Comparison of ENCODE assay signal across 14 cellular contexts in genomic region chr10:48700493-48700892, GRCh38.
"Had no signal": no experiment of that assay in that cellular context is flagged by ENCODE, and none has a peak within 500 bp of the region (broad histone marks: within the 10 kb centered on the region; RNA-seq: fewer than 3 reads in every experiment).

No MANE protein-coding gene starts in this region.

- H3K4me1 Mint-ChIP-seq: activated CD4-positive, alpha-beta memory T cell treated with anti-CD3 and anti-CD28 coated beads, Interleukin-2, amount 10 ng/mL, durations not matched to agents 7 days and 5 days; activated naive CD8-positive, alpha-beta T cell treated with anti-CD3 and anti-CD28 coated beads for 36 hours had no signal

- H3K4me3 Mint-ChIP-seq: activated CD4-positive, alpha-beta memory T cell treated with anti-CD3 and anti-CD28 coated beads, Interleukin-2, amount 10 ng/mL, durations not matched to agents 7 days and 5 days; activated naive CD8-positive, alpha-beta T cell treated with anti-CD3 and anti-CD28 coated beads for 36 hours had no signal

- H3K9me3 Mint-ChIP-seq: activated CD4-positive, alpha-beta memory T cell treated with anti-CD3 and anti-CD28 coated beads, Interleukin-2, amount 10 ng/mL, durations not matched to agents 7 days and 5 days; activated naive CD8-positive, alpha-beta T cell treated with anti-CD3 and anti-CD28 coated beads for 36 hours had no signal

- DNase-seq: activated CD4-positive, alpha-beta memory T cell treated with anti-CD3 and anti-CD28 coated beads, Interleukin-2, amount 10 ng/mL, durations not matched to agents 7 days and 5 days; activated CD4-positive, CD25-positive, alpha-beta regulatory T cell treated with anti-CD3 and anti-CD28 coated beads, Interleukin-2, amount 50 U/mL, for 72 hours; activated gamma-delta T cell treated with Interleukin-2 at 50 U/mL for 16 hours; activated naive CD8-positive, alpha-beta T cell treated with anti-CD3 and anti-CD28 coated beads for 36 hours; activated T-cell treated with anti-CD3 and anti-CD28 coated beads, Interleukin-2, amount 50 U/mL, for 48 hours; anterior cingulate cortex; cerebellar nuclear complex; dermis blood vessel endothelial cell; erythroblast; hippocampal formation; kidney glomerular epithelial cell; posterior cingulate gyrus; right cardiac atrium; small intestine had no signal

- H3K27ac Mint-ChIP-seq: activated CD4-positive, alpha-beta memory T cell treated with anti-CD3 and anti-CD28 coated beads, Interleukin-2, amount 10 ng/mL, durations not matched to agents 7 days and 5 days; activated naive CD8-positive, alpha-beta T cell treated with anti-CD3 and anti-CD28 coated beads for 36 hours had no signal

- ATAC-seq: right cardiac atrium had no signal

- H3K36me3 Mint-ChIP-seq: activated naive CD8-positive, alpha-beta T cell treated with anti-CD3 and anti-CD28 coated beads for 36 hours had no signal

- H3K27me3 Mint-ChIP-seq: activated CD4-positive, alpha-beta memory T cell treated with anti-CD3 and anti-CD28 coated beads, Interleukin-2, amount 10 ng/mL, durations not matched to agents 7 days and 5 days had no signal
